In the genomic region with DNA sequence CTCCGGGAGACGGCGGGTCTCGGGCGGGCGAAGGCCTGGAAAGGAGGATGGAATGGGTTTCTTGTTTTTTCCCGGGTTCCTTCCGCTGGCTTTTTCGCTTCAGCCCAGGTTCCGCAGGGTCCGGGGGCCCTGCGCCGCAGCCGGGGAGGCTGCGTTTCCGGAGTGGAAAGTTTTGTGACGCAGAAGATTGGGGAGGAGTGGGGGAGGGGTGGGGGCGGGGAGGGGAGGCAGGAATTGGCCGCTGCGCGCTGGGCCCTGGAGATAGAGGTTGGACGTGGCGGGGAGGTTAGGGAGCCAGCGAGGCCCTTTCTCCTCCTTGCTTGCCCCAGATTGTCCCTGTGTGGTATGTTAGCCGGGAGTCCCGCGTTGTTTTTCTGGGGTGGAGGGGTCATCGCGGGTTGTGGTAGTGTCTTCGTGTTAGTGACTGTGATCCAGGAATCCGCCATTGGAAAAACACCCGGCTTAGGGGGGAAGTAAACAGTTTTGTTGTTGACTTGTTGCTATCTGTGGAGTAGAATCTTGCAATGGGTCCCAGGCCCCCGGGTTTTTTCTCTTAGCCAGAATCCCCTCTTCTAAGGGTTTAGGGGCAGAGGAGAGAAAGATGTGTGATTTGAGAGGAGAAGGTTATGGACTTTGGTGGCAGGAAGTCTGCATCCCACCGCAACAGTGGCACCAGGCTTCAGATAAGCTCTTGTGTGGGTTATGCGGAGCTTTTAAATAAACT, we compare ENCODE assay signal across 8 cellular contexts. TPM values are rescaled to one million over a fixed set of nuclear protein-coding genes. Genes with fewer than 3 reads are reported as not detected.
DNase-seq lines count a peak whose midpoint lies in the region; ATAC-seq, FAIRE-seq and TF ChIP-seq lines count a peak whose summit lies in the region.

No MANE protein-coding gene starts in this region.

- in situ Hi-C loops in ACHN (cut with HindIII; ENCODE audit: low pct_ligation_motif_present, low pct_unique_long_range_greater_than_20kb, low sequenced_read_pairs) = no loop called here

- TF ChIP-seq EP300 in H1 (IDR thresholded peaks at IDR 0.05; ENCODE audit: borderline replicate concordance in 1 of 2, low read depth in 2 of 2, low read length in 2 of 2) = no peak

- DNase-seq in ACHN (peak; percentile 31), GM19238 (ENCODE audit: insufficient read length, low spot score) (peak; percentile 27), H1 (ENCODE audit: low read depth in 1 of 2, low spot score in 2 of 2) (no peak)
- peak; percentile 25 to 47 (median 28) for DNase-seq in activated CD8-positive, alpha-beta memory T cell treated with anti-CD3 and anti-CD28 coated beads for 48 hours (ENCODE audit: low read depth in 2 of 3, low spot score in 2 of 3)
- peak; percentile 9 to 39 for DNase-seq in stimulated activated CD8-positive, alpha-beta memory T cell treated with anti-CD3 and anti-CD28 coated beads, Interleukin-4, amount 100 ng/mL, for 4 hours (ENCODE audit: low read depth in 2 of 2, low spot score in 1 of 2)

- WGBS in H1 (ENCODE audit: extremely low coverage in 1 of 2, insufficient coverage in 1 of 2, insufficient read length in 1 of 2, insufficient replicate concordance in 2 of 2, low coverage in 1 of 2, low lambda C conversion rate in 2 of 2, missing lambda C conversion rate in 1 of 2), 2 experiments = 1% methylated on average over 13 of the region's 35 CpGs; no CpG with 5 or more reads in 1 of the 2 experiments

- H4K91ac ChIP-seq in H1 (replicated peaks; ENCODE audit: insufficient read length, low read length) = peak overlapping the region; percentile 81

- H3K9ac ChIP-seq in Loucy (ENCODE audit: low read depth, low read length, poor library complexity, severe bottlenecking) = peak overlapping the region; percentile 100
- peak overlapping the region; percentile 97 to 99 (median 98) for H3K9ac ChIP-seq in H1 (replicated peaks in 1 of 4; ENCODE audit: extremely low read depth in 1 of 4, low read depth in 3 of 4, low read length in 3 of 4)

- H4K5ac ChIP-seq in H1 (ENCODE audit: insufficient read length, low read depth, low read length) = peak overlapping the region; percentile 97

- peaks cover 27% of the 10 kb centered on the region for H3K36me3 ChIP-seq in Loucy (ENCODE audit: insufficient read depth, low read length)
- H3K36me3 ChIP-seq in H1 (ENCODE audit: control insufficient read depth in 2 of 4, insufficient read depth in 4 of 4, low read length in 3 of 4) = peaks cover 3 to 37% (median 8%) of the 10 kb centered on the region in 4 experiments; a peak in 7 of 8 replicates

- no peak overlapping the region for H2AK5ac ChIP-seq in H1 (ENCODE audit: low read depth, low read length)

- H4K8ac ChIP-seq in H1 (ENCODE audit: extremely low read depth, insufficient read depth, low read length) = peak overlapping the region; percentile 99

- 0 out of 2 replicates have a peak, but pooled peaks cover 2% of the 10 kb centered on the region for H3K23me2 ChIP-seq in H1 (ENCODE audit: low read depth, low read length)

- no peak overlapping the region for H2BK12ac ChIP-seq in H1 (ENCODE audit: low read depth, low read length)

- H3K23ac ChIP-seq in H1 (ENCODE audit: insufficient read length) = no peak overlapping the region

- no peak for FAIRE-seq in H1 (lab: Jason Lieb, UNC)

- ATAC-seq in GM21526 (IDR thresholded peaks at IDR 0.05; ENCODE audit: low FRiP score, unreplicated experiment) = no peak

- no peak overlapping the region for H2BK20ac ChIP-seq in H1 (ENCODE audit: low read length)

- H3K4me2 ChIP-seq in Loucy (ENCODE audit: low read depth, low read length, poor library complexity, severe bottlenecking) (peak overlapping the region; percentile 97), H1 (ENCODE audit: insufficient read depth in 1 of 2, low read depth in 2 of 2, low read length in 2 of 2) (peak overlapping the region; percentile 75 to 86; a peak in 3 of 4 replicates)

- peak overlapping the region; percentile 99 for H3K27ac ChIP-seq in H1 (ENCODE audit: low read depth, low read length)

- H3K4ac ChIP-seq in H1 (replicated peaks; ENCODE audit: insufficient read length, low read depth, low read length) = no peak overlapping the region

- H3F3A ChIP-seq in Loucy (ENCODE audit: low read depth) = peaks cover 2% of the 10 kb centered on the region; the same call in 1 of the 2 replicates

- peaks cover 74% of the 10 kb centered on the region for H3K79me2 ChIP-seq in Loucy (ENCODE audit: insufficient read depth, low read length)
- peaks cover 38 to 69% of the 10 kb centered on the region in 2 experiments for H3K79me2 ChIP-seq in H1 (ENCODE audit: control insufficient read depth in 1 of 2, insufficient read depth in 2 of 2, low read length in 2 of 2)

- peaks cover 54% of the 10 kb centered on the region for H4K20me1 ChIP-seq in Loucy (ENCODE audit: insufficient read depth, low read length, poor library complexity, severe bottlenecking)
- H4K20me1 ChIP-seq in H1 (replicated peaks in 1 of 2; ENCODE audit: control insufficient read depth in 1 of 2, insufficient read depth in 2 of 2, low read length in 2 of 2) = peaks cover 19 to 21% of the 10 kb centered on the region in 2 experiments

- H3K18ac ChIP-seq in H1 (ENCODE audit: extremely low read depth, low read length) = no peak overlapping the region; the same call in 1 of the 2 replicates

- H3K4me3 ChIP-seq in Loucy (ENCODE audit: low read length, poor library complexity, severe bottlenecking) = peak overlapping the region; percentile 100
- H3K4me3 ChIP-seq in H1 (ENCODE audit: extremely low read depth in 1 of 4, insufficient read depth in 2 of 4, low read depth in 3 of 4, low read length in 4 of 4) = peak overlapping the region; percentile 66 to 99 (median 92)
- H3K4me3 ChIP-seq in mononuclear cell (ENCODE audit: low read length) = peak overlapping the region; percentile 99

- H3K4me1 ChIP-seq in Loucy (ENCODE audit: insufficient read depth, low read length, poor library complexity, severe bottlenecking) (peaks cover 10% of the 10 kb centered on the region), H1 (replicated peaks in 1 of 4; ENCODE audit: control insufficient read depth in 3 of 4, insufficient read depth in 4 of 4, low read length in 3 of 4) (peaks cover 0 to 10% (median 5%) of the 10 kb centered on the region in 4 experiments; a peak in 4 of 7 replicates), mononuclear cell (ENCODE audit: insufficient read depth, low read length) (peaks cover 44% of the 10 kb centered on the region)

- H3K27me3 ChIP-seq in Loucy (ENCODE audit: insufficient read depth, low read length, poor library complexity, severe bottlenecking) (peaks cover 8% of the 10 kb centered on the region), H1 (replicated peaks in 1 of 4; ENCODE audit: control insufficient read depth in 3 of 4, extremely low read depth in 1 of 4, insufficient read depth in 3 of 4, low read length in 3 of 4) (no peaks in the 10 kb centered on the region), mononuclear cell (ENCODE audit: insufficient read depth, low read length) (no peaks in the 10 kb centered on the region)

- peak overlapping the region; percentile 86 for H3K56ac ChIP-seq in H1 (replicated peaks; ENCODE audit: insufficient read length, low read depth, low read length)

- H2BK120ac ChIP-seq in H1 (replicated peaks; ENCODE audit: low read depth, low read length) = no peak overlapping the region

- H3K79me1 ChIP-seq in H1 (ENCODE audit: low read depth, low read length) = no peaks in the 10 kb centered on the region

- H2BK15ac ChIP-seq in H1 (ENCODE audit: low read length) = no peak overlapping the region

- H2AFZ ChIP-seq in Loucy (ENCODE audit: low read length) (no peak overlapping the region), H1 (ENCODE audit: low read length) (no peak overlapping the region)

- no peak for TF ChIP-seq CTCF in Loucy (conservative IDR thresholded peaks at IDR 0.05; ENCODE audit: low read length)
- TF ChIP-seq CTCF in H1 (IDR thresholded peaks at IDR 0.05; ENCODE audit: control extremely low read depth in 1 of 3, insufficient read depth in 1 of 3, low read depth in 1 of 3, low read length in 3 of 3) = no peak

- CTCF ChIA-PET in H1 (lab: Charles Lee; ENCODE audit: partially characterized antibody) = no interaction called here

- H2BK5ac ChIP-seq in H1 (ENCODE audit: low read depth, low read length) = peak overlapping the region; percentile 99; the same call in 1 of the 2 replicates

- TF ChIP-seq POLR2A in H1 (IDR thresholded peaks at IDR 0.05; ENCODE audit: control extremely low read depth in 1 of 2, low read depth in 2 of 2, low read length in 2 of 2) = no peak

- POLR2A ChIA-PET in H1 (lab: Charles Lee; ENCODE audit: partially characterized antibody) = interaction anchor here (0.7 to 3.6 kb wide), 10 partner anchors 10 to 124 kb away, joined by 3 to 33 read pairs (median 4); no protein-coding TSS in a partner anchor

- H3K9me3 ChIP-seq in Loucy (ENCODE audit: insufficient read depth, low read depth, low read length) (no peaks in the 10 kb centered on the region), H1 (ENCODE audit: insufficient read depth in 2 of 2, low read depth in 1 of 2, low read length in 1 of 2) (no peaks in the 10 kb centered on the region), mononuclear cell (ENCODE audit: low read depth, low read length) (no peaks in the 10 kb centered on the region)

- no peaks in the 10 kb centered on the region for H3K9me2 ChIP-seq in Loucy (replicated peaks; ENCODE audit: low read depth, low read length)

- H3K14ac ChIP-seq in H1 (ENCODE audit: insufficient read length) = no peak overlapping the region

- no peak for TF ChIP-seq RAD21 in H1 (IDR thresholded peaks at IDR 0.05 in 1 of 2, conservative IDR thresholded peaks at IDR 0.05 in 1 of 2; ENCODE audit: low read depth in 2 of 2, low read length in 2 of 2)

TF ChIP-seq in H1, 55 proteins besides CTCF, POLR2A, EP300 and RAD21:
- TF ChIP-seq TAF7 (optimal IDR thresholded peaks at IDR 0.05; ENCODE audit: borderline replicate concordance, low read depth, low read length) (no peak), CREB1 (IDR thresholded peaks at IDR 0.05) (0 out of 2 replicates have a peak, but pooled peaks have one; percentile 3)

RNA-seq across cellular contexts. Expression of gene DDX3X, which starts 1.1 kb away (rescaled TPM):
- total RNA-seq in H1 (2021; fragmentation: NEBNext Ultra II Directional; extraction: Animal tissue kit (Norgen Biotek cat#: 25700)) = 274 and 291 TPM in 2 replicates
- 29.9 and 39.4 TPM in 2 replicates for polyA plus RNA-seq in H1 (2011; rRNA removed)
- 70.9 TPM for polyA plus RNA-seq in H1 (2011; cell fraction: cytosol; rRNA removed)
- 49.5 TPM for polyA plus RNA-seq in H1 (2011; cell fraction: nucleus; rRNA removed)
- 115 to 172 TPM (median 160 TPM) in 4 replicates for polyA plus RNA-seq in H1 (2012, experiment 1 of 2)
- polyA plus RNA-seq in H1 (2012, experiment 2 of 2) = 9.3 TPM
- 102 TPM for polyA plus RNA-seq in H1 (2013, experiment 1 of 2)
- 98.2 TPM for polyA plus RNA-seq in H1 (2013, experiment 2 of 2)
- polyA minus RNA-seq in H1 (2011; rRNA and poly(A)+ RNA removed) = 141 and 144 TPM in 2 replicates
- polyA minus RNA-seq in H1 (2011; cell fraction: cytosol; rRNA and poly(A)+ RNA removed) = 124 TPM
- 189 TPM for polyA minus RNA-seq in H1 (2011; cell fraction: nucleus; rRNA and poly(A)+ RNA removed)
- 739 TPM for total RNA-seq in mononuclear cell

Comparison
In these comparisons a context has a peak if more than half of its experiments do, and no peak if none do; other contexts are left out.
1. DNase-seq: peak in ACHN (single experiment), GM19238 (single experiment), activated CD8-positive, alpha-beta memory T cell treated with anti-CD3 and anti-CD28 coated beads for 48 hours (3 of 3) and stimulated activated CD8-positive, alpha-beta memory T cell treated with anti-CD3 and anti-CD28 coated beads, Interleukin-4, amount 100 ng/mL, for 4 hours (2 of 2); none in H1 (0 of 2).
2. Peak in every context shown above with its lines, with median percentiles within 50 percentile points of each other: H3K4me3 ChIP-seq.